Comparison of ENCODE assay signal across 1 cellular context in genomic region chr17:36000730-36001108, GRCh38.
TF ChIP-seq lines count a peak whose summit lies in the region.

No MANE protein-coding gene starts in this region.

TF ChIP-seq in HepG2, 621 proteins besides CTCF, POLR2A, EP300 and RAD21 (continued from another document and continues in another):
- TF ChIP-seq NFATC3 (CRISPR knock-in tag; IDR thresholded peaks at IDR 0.05): no peak
- no peak for TF ChIP-seq BRCA1 (CRISPR knock-in tag; IDR thresholded peaks at IDR 0.05)
- no peak for TF ChIP-seq PHF20 (CRISPR knock-in tag; IDR thresholded peaks at IDR 0.05)
- TF ChIP-seq ZNF503 (CRISPR knock-in tag; IDR thresholded peaks at IDR 0.05): peak; percentile 52; the same call in 1 of the 2 replicates
- peak; percentile 75 for TF ChIP-seq PAXIP1 (CRISPR knock-in tag; conservative IDR thresholded peaks at IDR 0.05)
- no peak for TF ChIP-seq HMGXB3 (CRISPR knock-in tag; IDR thresholded peaks at IDR 0.05; ENCODE audit: borderline replicate concordance)
- no peak; the same call in 1 of the 2 replicates for TF ChIP-seq JUND (CRISPR knock-in tag; IDR thresholded peaks at IDR 0.05)
- TF ChIP-seq AGO2 (optimal IDR thresholded peaks at IDR 0.05; ENCODE audit: low read depth, low read length): no peak
- TF ChIP-seq ZNF414 (CRISPR knock-in tag; IDR thresholded peaks at IDR 0.05): peak; percentile 53; the same call in 1 of the 2 replicates
- TF ChIP-seq SRSF1 (optimal IDR thresholded peaks at IDR 0.05; ENCODE audit: low read depth, low read length): no peak
- no peak for TF ChIP-seq SOX6 (IDR thresholded peaks at IDR 0.05)
- peak; percentile 78 for TF ChIP-seq SOX6 (CRISPR knock-in tag; IDR thresholded peaks at IDR 0.05)
- 0 out of 2 replicates have a peak, but pooled peaks have one; percentile 8 for TF ChIP-seq ZBTB33 (CRISPR knock-in tag; IDR thresholded peaks at IDR 0.05)
- no peak for TF ChIP-seq ZNF512 (CRISPR knock-in tag; IDR thresholded peaks at IDR 0.05)
- 0 out of 2 replicates have a peak, but pooled peaks have one; percentile 7 for TF ChIP-seq HHEX (CRISPR knock-in tag; IDR thresholded peaks at IDR 0.05)
- TF ChIP-seq ZMYM3 (CRISPR knock-in tag; IDR thresholded peaks at IDR 0.05): peak; percentile 36; the same call in 1 of the 2 replicates
- no peak for TF ChIP-seq NR0B2 (CRISPR knock-in tag; IDR thresholded peaks at IDR 0.05)
- no peak for TF ChIP-seq CBX5 (CRISPR knock-in tag; IDR thresholded peaks at IDR 0.05; ENCODE audit: borderline replicate concordance)
- TF ChIP-seq ZNF317 (CRISPR knock-in tag; IDR thresholded peaks at IDR 0.05): no peak
- no peak; the same call in 1 of the 2 replicates for TF ChIP-seq ZNF580 (CRISPR knock-in tag; IDR thresholded peaks at IDR 0.05; ENCODE audit: borderline replicate concordance, low read depth)
- TF ChIP-seq HIC2 (CRISPR knock-in tag; IDR thresholded peaks at IDR 0.05; ENCODE audit: low read depth): no peak
- TF ChIP-seq CAMTA2 (CRISPR knock-in tag; IDR thresholded peaks at IDR 0.05; ENCODE audit: borderline replicate concordance): no peak
- TF ChIP-seq IRF1 (CRISPR knock-in tag; IDR thresholded peaks at IDR 0.05; ENCODE audit: low read depth): no peak
- TF ChIP-seq FLYWCH1 (CRISPR knock-in tag; IDR thresholded peaks at IDR 0.05): no peak
- TF ChIP-seq ZFP91 (CRISPR knock-in tag; IDR thresholded peaks at IDR 0.05; ENCODE audit: borderline replicate concordance): no peak
- TF ChIP-seq ATF7-NPFF (CRISPR knock-in tag; IDR thresholded peaks at IDR 0.05; ENCODE audit: low read depth): no peak
- TF ChIP-seq FOXA1 (IDR thresholded peaks at IDR 0.05): no peak
- peak; percentile 74 for TF ChIP-seq FOXA1 (CRISPR knock-in tag; IDR thresholded peaks at IDR 0.05)
- no peak for TF ChIP-seq ZNF850 (CRISPR knock-in tag; conservative IDR thresholded peaks at IDR 0.05)
- TF ChIP-seq FOXP4 (CRISPR knock-in tag; IDR thresholded peaks at IDR 0.05): peak; percentile 77
- no peak for TF ChIP-seq ZNF616 (CRISPR knock-in tag; IDR thresholded peaks at IDR 0.05; ENCODE audit: low read depth)
- TF ChIP-seq MED1 (CRISPR knock-in tag; IDR thresholded peaks at IDR 0.05): no peak; the same call in 1 of the 2 replicates
